9 cellular contexts compared by ENCODE assay signal in genomic region chr4:104625706-104626105, GRCh38.
"Had no signal": no experiment of that assay in that cellular context is flagged by ENCODE, and none has a peak within 500 bp of the region (broad histone marks: within the 10 kb centered on the region; RNA-seq: fewer than 3 reads in every experiment).

No MANE protein-coding gene starts in this region.

- FAIRE-seq: HTR-8/SVneo, K562 had no signal

- H3K36me3 ChIP-seq: HAP-1 had no signal

- DNase-seq: GM23248, GOT3, H7, HFFc6, IMR-90 had no signal

- H3K4me3 ChIP-seq: GM23248, HAP-1, K562 had no signal

- ATAC-seq: HCT116, K562 had no signal
